Comparison of ENCODE assay signal across 1 cellular context in the genomic region with DNA sequence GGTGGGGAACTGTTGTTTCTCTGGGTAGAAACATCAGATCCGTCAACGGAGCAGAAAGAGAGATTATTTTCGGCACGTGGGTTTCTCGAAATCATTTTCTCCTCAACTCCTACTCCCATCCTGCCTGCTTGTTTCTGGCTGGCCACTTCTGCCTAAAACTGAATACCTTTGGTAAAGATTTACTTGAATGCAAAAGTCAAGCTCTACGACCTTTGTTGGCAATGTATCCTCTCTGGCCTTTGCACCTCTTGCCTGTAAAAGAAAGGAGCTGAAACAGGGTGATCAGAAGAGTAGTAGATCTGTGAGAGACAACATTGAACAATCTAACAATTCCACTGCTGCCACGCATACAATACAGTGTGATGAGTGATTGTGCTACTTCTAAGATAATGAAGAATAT.
TF ChIP-seq lines count a peak whose summit lies in the region.

No MANE protein-coding gene starts in this region.

TF ChIP-seq in HepG2, 621 proteins besides CTCF, POLR2A, EP300 and RAD21 (continued from another document):
- TF ChIP-seq, protein P1, sequence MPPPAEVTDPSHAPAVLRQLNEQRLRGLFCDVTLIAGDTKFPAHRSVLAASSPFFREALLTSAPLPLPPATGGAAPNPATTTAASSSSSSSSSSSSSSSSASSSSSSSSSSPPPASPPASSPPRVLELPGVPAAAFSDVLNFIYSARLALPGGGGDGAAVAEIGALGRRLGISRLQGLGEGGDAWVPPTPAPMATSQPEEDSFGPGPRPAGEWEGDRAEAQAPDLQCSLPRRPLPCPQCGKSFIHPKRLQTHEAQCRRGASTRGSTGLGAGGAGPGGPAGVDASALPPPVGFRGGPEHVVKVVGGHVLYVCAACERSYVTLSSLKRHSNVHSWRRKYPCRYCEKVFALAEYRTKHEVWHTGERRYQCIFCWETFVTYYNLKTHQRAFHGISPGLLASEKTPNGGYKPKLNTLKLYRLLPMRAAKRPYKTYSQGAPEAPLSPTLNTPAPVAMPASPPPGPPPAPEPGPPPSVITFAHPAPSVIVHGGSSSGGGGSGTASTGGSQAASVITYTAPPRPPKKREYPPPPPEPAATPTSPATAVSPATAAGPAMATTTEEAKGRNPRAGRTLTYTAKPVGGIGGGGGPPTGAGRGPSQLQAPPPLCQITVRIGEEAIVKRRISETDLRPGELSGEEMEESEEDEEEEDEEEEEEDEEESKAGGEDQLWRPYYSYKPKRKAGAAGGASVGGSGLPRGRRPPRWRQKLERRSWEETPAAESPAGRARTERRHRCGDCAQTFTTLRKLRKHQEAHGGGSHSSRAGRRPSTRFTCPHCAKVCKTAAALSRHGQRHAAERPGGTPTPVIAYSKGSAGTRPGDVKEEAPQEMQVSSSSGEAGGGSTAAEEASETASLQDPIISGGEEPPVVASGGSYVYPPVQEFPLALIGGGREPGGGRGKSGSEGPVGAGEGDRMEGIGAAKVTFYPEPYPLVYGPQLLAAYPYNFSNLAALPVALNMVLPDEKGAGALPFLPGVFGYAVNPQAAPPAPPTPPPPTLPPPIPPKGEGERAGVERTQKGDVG (CRISPR knock-in tag; IDR thresholded peaks at IDR 0.05; ENCODE audit: borderline replicate concordance): no peak
- TF ChIP-seq ATF7-NPFF (CRISPR knock-in tag; IDR thresholded peaks at IDR 0.05; ENCODE audit: low read depth): no peak
- no peak for TF ChIP-seq CAMTA2 (CRISPR knock-in tag; IDR thresholded peaks at IDR 0.05; ENCODE audit: borderline replicate concordance)
- TF ChIP-seq, protein P2, sequence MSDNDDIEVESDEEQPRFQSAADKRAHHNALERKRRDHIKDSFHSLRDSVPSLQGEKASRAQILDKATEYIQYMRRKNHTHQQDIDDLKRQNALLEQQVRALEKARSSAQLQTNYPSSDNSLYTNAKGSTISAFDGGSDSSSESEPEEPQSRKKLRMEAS (IDR thresholded peaks at IDR 0.05): 0 out of 2 replicates have a peak, but pooled peaks have one; percentile 4
- TF ChIP-seq, protein P3, sequence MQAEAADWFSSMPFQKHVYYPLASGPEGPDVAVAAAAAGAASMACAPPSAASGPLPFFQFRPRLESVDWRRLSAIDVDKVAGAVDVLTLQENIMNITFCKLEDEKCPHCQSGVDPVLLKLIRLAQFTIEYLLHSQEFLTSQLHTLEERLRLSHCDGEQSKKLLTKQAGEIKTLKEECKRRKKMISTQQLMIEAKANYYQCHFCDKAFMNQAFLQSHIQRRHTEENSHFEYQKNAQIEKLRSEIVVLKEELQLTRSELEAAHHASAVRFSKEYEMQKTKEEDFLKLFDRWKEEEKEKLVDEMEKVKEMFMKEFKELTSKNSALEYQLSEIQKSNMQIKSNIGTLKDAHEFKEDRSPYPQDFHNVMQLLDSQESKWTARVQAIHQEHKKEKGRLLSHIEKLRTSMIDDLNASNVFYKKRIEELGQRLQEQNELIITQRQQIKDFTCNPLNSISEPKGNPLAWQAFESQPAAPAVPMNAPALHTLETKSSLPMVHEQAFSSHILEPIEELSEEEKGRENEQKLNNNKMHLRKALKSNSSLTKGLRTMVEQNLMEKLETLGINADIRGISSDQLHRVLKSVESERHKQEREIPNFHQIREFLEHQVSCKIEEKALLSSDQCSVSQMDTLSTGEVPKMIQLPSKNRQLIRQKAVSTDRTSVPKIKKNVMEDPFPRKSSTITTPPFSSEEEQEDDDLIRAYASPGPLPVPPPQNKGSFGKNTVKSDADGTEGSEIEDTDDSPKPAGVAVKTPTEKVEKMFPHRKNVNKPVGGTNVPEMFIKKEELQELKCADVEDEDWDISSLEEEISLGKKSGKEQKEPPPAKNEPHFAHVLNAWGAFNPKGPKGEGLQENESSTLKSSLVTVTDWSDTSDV (CRISPR knock-in tag; IDR thresholded peaks at IDR 0.05): no peak
- TF ChIP-seq, protein P4, sequence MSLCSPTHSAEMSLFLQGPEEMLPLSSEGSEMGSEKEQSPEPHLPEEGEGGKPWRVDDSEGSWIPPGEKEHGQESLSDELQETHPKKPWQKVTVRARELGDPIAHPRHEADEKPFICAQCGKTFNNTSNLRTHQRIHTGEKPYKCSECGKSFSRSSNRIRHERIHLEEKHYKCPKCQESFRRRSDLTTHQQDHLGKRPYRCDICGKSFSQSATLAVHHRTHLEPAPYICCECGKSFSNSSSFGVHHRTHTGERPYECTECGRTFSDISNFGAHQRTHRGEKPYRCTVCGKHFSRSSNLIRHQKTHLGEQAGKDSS (CRISPR knock-in tag; IDR thresholded peaks at IDR 0.05; ENCODE audit: borderline replicate concordance, low read depth): no peak
- no peak for TF ChIP-seq ZNF383 (CRISPR knock-in tag; IDR thresholded peaks at IDR 0.05; ENCODE audit: borderline replicate concordance)
- TF ChIP-seq STAG1 (CRISPR knock-in tag; IDR thresholded peaks at IDR 0.05): peak; percentile 34
- no peak for TF ChIP-seq ZNF674 (CRISPR knock-in tag; IDR thresholded peaks at IDR 0.05; ENCODE audit: low read depth)
- no peak for TF ChIP-seq ZNF230 (CRISPR knock-in tag; IDR thresholded peaks at IDR 0.05)
- TF ChIP-seq ZNF564 (CRISPR knock-in tag; IDR thresholded peaks at IDR 0.05): no peak
- 0 out of 2 replicates have a peak, but pooled peaks have one; percentile 13 for TF ChIP-seq HOXD1 (CRISPR knock-in tag; IDR thresholded peaks at IDR 0.05)
- TF ChIP-seq NR3C1 (CRISPR knock-in tag; IDR thresholded peaks at IDR 0.05): no peak
- TF ChIP-seq ZNF879 (CRISPR knock-in tag; IDR thresholded peaks at IDR 0.05): no peak
- no peak for TF ChIP-seq ZNF703 (CRISPR knock-in tag; IDR thresholded peaks at IDR 0.05; ENCODE audit: borderline replicate concordance)
- TF ChIP-seq NFATC3 (CRISPR knock-in tag; IDR thresholded peaks at IDR 0.05): no peak
TF ChIP-seq in HepG2: peak in this region for 17.
